ENCODE assay signal across 1 cellular context in genomic region chr19:55690769-55691545, GRCh38.
TF ChIP-seq lines count a peak whose summit lies in the region.

No MANE protein-coding gene starts in this region.

TF ChIP-seq in HepG2, 621 proteins besides CTCF, POLR2A, EP300 and RAD21:
- TF ChIP-seq RBFOX2 (IDR thresholded peaks at IDR 0.05; ENCODE audit: low read depth, low read length) (peak; percentile 35; the same call in 1 of the 2 replicates), IRF9 (CRISPR knock-in tag; IDR thresholded peaks at IDR 0.05; ENCODE audit: borderline replicate concordance) (no peak), RFXANK (CRISPR knock-in tag; IDR thresholded peaks at IDR 0.05) (no peak), AGO2 (optimal IDR thresholded peaks at IDR 0.05; ENCODE audit: low read depth, low read length) (peak; percentile 16), ZNF619 (CRISPR knock-in tag; IDR thresholded peaks at IDR 0.05) (no peak), ZNF816 (CRISPR knock-in tag; IDR thresholded peaks at IDR 0.05; ENCODE audit: borderline replicate concordance) (no peak), DNMT3B (CRISPR knock-in tag; conservative IDR thresholded peaks at IDR 0.05) (no peak), ZFAT (CRISPR knock-in tag; conservative IDR thresholded peaks at IDR 0.05) (no peak), ZNF572 (CRISPR knock-in tag; IDR thresholded peaks at IDR 0.05) (no peak), MYNN (CRISPR knock-in tag; IDR thresholded peaks at IDR 0.05; ENCODE audit: low read depth) (no peak), RFXAP (CRISPR knock-in tag; IDR thresholded peaks at IDR 0.05; ENCODE audit: borderline replicate concordance) (no peak)
